11 cellular contexts compared by ENCODE assay signal in the genomic region with DNA sequence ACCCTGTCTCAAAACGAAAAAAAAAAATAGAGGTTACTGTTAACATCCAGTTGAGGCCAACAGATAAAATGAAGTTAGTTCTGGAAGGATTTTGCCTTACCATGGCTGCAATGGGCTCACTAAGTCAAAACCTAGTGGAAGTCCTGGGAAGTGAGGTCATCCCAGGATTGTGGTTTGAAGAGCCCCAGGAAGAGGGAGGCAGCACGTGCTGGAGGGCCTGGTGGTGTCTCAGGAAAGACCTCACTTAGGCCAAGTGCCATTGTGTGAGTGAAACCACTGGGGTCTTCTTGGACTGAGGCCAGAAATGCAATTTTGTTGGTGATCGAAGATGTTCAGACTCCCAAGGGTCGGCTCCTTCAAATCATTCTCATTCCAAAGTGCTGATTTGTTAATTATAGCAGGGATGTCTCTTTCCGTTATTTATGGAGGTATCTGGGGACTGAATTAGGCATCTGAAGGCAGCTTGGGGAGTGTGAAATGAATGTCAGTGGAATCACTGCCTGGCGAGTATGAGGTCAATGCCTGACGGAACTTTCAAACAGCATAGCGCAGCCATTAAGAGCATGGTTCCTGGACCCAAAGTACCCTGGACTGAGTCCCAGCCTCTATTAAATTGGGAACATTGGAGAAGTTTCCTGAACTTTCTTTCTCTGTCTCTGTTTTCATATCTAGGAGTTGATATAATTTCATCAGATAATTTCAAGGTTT.
A peak's percentile ranks its signal among the peaks of the same experiment; 100 is the strongest.
DNase-seq lines count a peak whose midpoint lies in the region; ATAC-seq and TF ChIP-seq lines count a peak whose summit lies in the region.
"Had no signal": no experiment of that assay in that cellular context is flagged by ENCODE, and none has a peak within 500 bp of the region (broad histone marks: within the 10 kb centered on the region; RNA-seq: fewer than 3 reads in every experiment).

No MANE protein-coding gene starts in this region.

- ATAC-seq in Right ventricle myocardium inferior (peak; percentile 65), gastroesophageal sphincter (no peak), aorta (ENCODE audit: low FRiP score) (peak; percentile 70), HG03354 (IDR thresholded peaks at IDR 0.05; ENCODE audit: poor library complexity, severe bottlenecking, unreplicated experiment) (no peak)
- no peak for ATAC-seq in CD4-positive, alpha-beta T cell (ENCODE audit: poor library complexity)
- ATAC-seq: left colon had no signal

- CTCF ChIA-PET in CD4-positive, alpha-beta T cell (lab: Charles Lee): no interaction called here

- H3K27me3 Mint-ChIP-seq in CD4-positive, alpha-beta T cell: peaks cover 10% of the 10 kb centered on the region

- TF ChIP-seq POLR2A in gastroesophageal sphincter (IDR thresholded peaks at IDR 0.05) (no peak), ovary (IDR thresholded peaks at IDR 0.05) (no peak)

- H3K4me3 ChIP-seq in gastroesophageal sphincter (no peak overlapping the region), ovary (no peak overlapping the region), aorta (ENCODE audit: low read length in 2 of 2) (no peak overlapping the region)

- intact Hi-C loops in Right ventricle myocardium inferior (cut with DNase I): no loop called here
- intact Hi-C loops in cardiac septum (cut with DNase I): no loop called here
- intact Hi-C loops in ovary (cut with DNase I): no loop called here
- intact Hi-C loops in aorta (cut with DNase I): loop anchor here in 1 of 2 donors (1.0 kb wide), 1 partner anchor 12 kb away; no protein-coding TSS in a partner anchor
- intact Hi-C loops in CD4-positive, alpha-beta T cell (cut with DNase I, micrococcal nuclease): no loop called here

- no peak for TF ChIP-seq EP300 in gastroesophageal sphincter (IDR thresholded peaks at IDR 0.05)
- no peak for TF ChIP-seq EP300 in ovary (IDR thresholded peaks at IDR 0.05)

- DNase-seq in Right ventricle myocardium inferior (ENCODE audit: missing footprints): no peak
- DNase-seq in cardiac septum (ENCODE audit: low spot score): no peak
- DNase-seq in ovary: no peak
- no peak for DNase-seq in aorta
- no peak for DNase-seq in CD4-positive, alpha-beta T cell
- no peak for DNase-seq in SHP77 (lab: John Stamatoyannopoulos, UW)
- DNase-seq: DMS79 treated with DMSO at 0.1 percent for 48 hours, NCI-H1436 treated with DMSO at 0.1 percent for 48 hours had no signal

- H3K4me1 Mint-ChIP-seq in CD4-positive, alpha-beta T cell (ENCODE audit: low read depth): peaks cover 7% of the 10 kb centered on the region

- H3K27ac ChIP-seq in gastroesophageal sphincter: peak overlapping the region; percentile 68 to 93 (median 84)
- H3K27ac ChIP-seq in ovary: peak overlapping the region; percentile 20 to 59
- H3K27ac ChIP-seq in aorta (ENCODE audit: low read depth in 1 of 2, low read length in 2 of 2): peak overlapping the region in 1 of 2 donors; percentile 69
- H3K27ac ChIP-seq in CD4-positive, alpha-beta T cell (ENCODE audit: low read depth, low read length): no peak overlapping the region

- no peak overlapping the region for H3K27ac Mint-ChIP-seq in CD4-positive, alpha-beta T cell

- POLR2A ChIA-PET in CD4-positive, alpha-beta T cell (lab: Charles Lee): interaction anchor here (1.3 kb wide), 1 partner anchor 31 kb away, joined by 3 read pairs; no protein-coding TSS in a partner anchor

- no peak overlapping the region for H3K4me3 Mint-ChIP-seq in CD4-positive, alpha-beta T cell

- H3K36me3 ChIP-seq in gastroesophageal sphincter (no peaks in the 10 kb centered on the region), ovary (no peaks in the 10 kb centered on the region), aorta (ENCODE audit: control insufficient read depth in 1 of 2, insufficient read depth in 2 of 2, low read length in 1 of 2) (no peaks in the 10 kb centered on the region)

- no peaks in the 10 kb centered on the region for H3K9me3 Mint-ChIP-seq in CD4-positive, alpha-beta T cell

- H3K27me3 ChIP-seq in gastroesophageal sphincter (no peaks in the 10 kb centered on the region), ovary (no peaks in the 10 kb centered on the region), aorta (ENCODE audit: control insufficient read depth in 1 of 2, insufficient read depth in 2 of 2, low read length in 1 of 2) (no peaks in the 10 kb centered on the region)
- no peaks in the 10 kb centered on the region for H3K27me3 ChIP-seq in CD4-positive, alpha-beta T cell (ENCODE audit: control insufficient read depth, insufficient read depth, low read length)

- H3K4me1 ChIP-seq in gastroesophageal sphincter: peaks cover 13 to 44% (median 17%) of the 10 kb centered on the region in 3 donors
- peaks cover 17% of the 10 kb centered on the region for H3K4me1 ChIP-seq in ovary (ENCODE audit: insufficient read depth)
- H3K4me1 ChIP-seq in aorta (ENCODE audit: control insufficient read depth in 1 of 2, insufficient read depth in 2 of 2, low read length in 2 of 2): peaks cover 3 to 5% of the 10 kb centered on the region in 2 donors

- no peaks in the 10 kb centered on the region for H3K36me3 Mint-ChIP-seq in CD4-positive, alpha-beta T cell (ENCODE audit: low read depth)

- WGBS in gastroesophageal sphincter (ENCODE audit: low coverage in 1 of 2), 2 donors: 48 to 53% methylated on average over 6 to 7 of the region's 8 CpGs
- WGBS in ovary, 3 donors: 71 to 81% (median 81%) methylated on average over 8 of the region's 8 CpGs
- 53% methylated on average over 8 of the region's 8 CpGs for WGBS in aorta, 2 donors

- peak in 2 of 4 experiments; percentile 13 to 34 for TF ChIP-seq CTCF in gastroesophageal sphincter (IDR thresholded peaks at IDR 0.05)
- TF ChIP-seq CTCF in ovary (IDR thresholded peaks at IDR 0.05): no peak
- TF ChIP-seq CTCF in CD4-positive, alpha-beta T cell (IDR thresholded peaks at IDR 0.05): no peak

- no peaks in the 10 kb centered on the region for H3K9me3 ChIP-seq in gastroesophageal sphincter
- H3K9me3 ChIP-seq in ovary: no peaks in the 10 kb centered on the region
- H3K9me3 ChIP-seq in aorta (ENCODE audit: control insufficient read depth, low read length): no peaks in the 10 kb centered on the region
- no peaks in the 10 kb centered on the region for H3K9me3 ChIP-seq in CD4-positive, alpha-beta T cell (ENCODE audit: control insufficient read depth, low read length)

Comparison
In these comparisons a context has a peak if more than half of its experiments do, and no peak if none do; other contexts are left out.
1. ATAC-seq: peak in Right ventricle myocardium inferior (single experiment) and aorta (single experiment); none in gastroesophageal sphincter (single experiment), HG03354 (single experiment) and CD4-positive, alpha-beta T cell (single experiment).